8 cellular contexts compared by ENCODE assay signal in genomic region chr7:86643478-86644281, GRCh38. TPM values are rescaled to one million over a fixed set of nuclear protein-coding genes. Genes with fewer than 3 reads are reported as not detected.
DNase-seq lines count a peak whose midpoint lies in the region; ATAC-seq and TF ChIP-seq lines count a peak whose summit lies in the region.

Gene GRM3, plus strand, starts transcription at chr7:86643909. Its CDS starts 121,237 bp downstream, at chr7:86765146.

- H3K4me1 ChIP-seq in lower lobe of right lung (peaks cover 9% of the 10 kb centered on the region), suprapubic skin (peaks cover 15% of the 10 kb centered on the region)

- CTCF ChIA-PET in activated naive CD4-positive, alpha-beta T cell treated with anti-CD3 and anti-CD28 coated beads for 36 hours (lab: Charles Lee): interaction anchor here (0.6 kb wide), 1 partner anchor 262 kb away, joined by 4 read pairs; no protein-coding TSS in a partner anchor

- H3K27me3 ChIP-seq in lower lobe of right lung (ENCODE audit: low read depth): peaks cover 43% of the 10 kb centered on the region
- H3K27me3 ChIP-seq in suprapubic skin: peaks cover 31% of the 10 kb centered on the region

- 3% methylated on average over 27 of the region's 27 CpGs for WGBS in suprapubic skin

- no peak within 1 kb of the TSS for H3K27ac Mint-ChIP-seq in activated naive CD4-positive, alpha-beta T cell treated with anti-CD3 and anti-CD28 coated beads for 36 hours

- peaks cover 27% of the 10 kb centered on the region for H3K27me3 Mint-ChIP-seq in activated naive CD4-positive, alpha-beta T cell treated with anti-CD3 and anti-CD28 coated beads for 36 hours (ENCODE audit: low read depth)

- intact Hi-C loops in lower lobe of right lung (cut with DNase I): no loop called here
- intact Hi-C loops in activated naive CD4-positive, alpha-beta T cell treated with anti-CD3 and anti-CD28 coated beads for 36 hours (cut with micrococcal nuclease): no loop called here

- TF ChIP-seq EP300 in suprapubic skin (IDR thresholded peaks at IDR 0.05): no peak

- TF ChIP-seq CTCF in lower lobe of right lung (IDR thresholded peaks at IDR 0.05): no peak
- TF ChIP-seq CTCF in suprapubic skin (IDR thresholded peaks at IDR 0.05): no peak

- no peaks in the 10 kb centered on the region for H3K4me1 Mint-ChIP-seq in activated naive CD4-positive, alpha-beta T cell treated with anti-CD3 and anti-CD28 coated beads for 36 hours (ENCODE audit: low read depth)

- H3K27ac ChIP-seq in caudate nucleus (ENCODE audit: low read depth, low read length) (peak within 1 kb of the TSS; percentile 94), lower lobe of right lung (no peak within 1 kb of the TSS), suprapubic skin (no peak within 1 kb of the TSS)

- H3K4me3 Mint-ChIP-seq in activated naive CD4-positive, alpha-beta T cell treated with anti-CD3 and anti-CD28 coated beads for 36 hours: no peak within 1 kb of the TSS

- H3K36me3 Mint-ChIP-seq in activated naive CD4-positive, alpha-beta T cell treated with anti-CD3 and anti-CD28 coated beads for 36 hours (ENCODE audit: low read depth): no peaks in the 10 kb centered on the region

- H3K9me3 Mint-ChIP-seq in activated naive CD4-positive, alpha-beta T cell treated with anti-CD3 and anti-CD28 coated beads for 36 hours: no peaks in the 10 kb centered on the region

- H3K9me3 ChIP-seq in lower lobe of right lung (no peaks in the 10 kb centered on the region), suprapubic skin (no peaks in the 10 kb centered on the region)

- TF ChIP-seq POLR2A in suprapubic skin (IDR thresholded peaks at IDR 0.05): no peak

- DNase-seq in NCI-H1092 treated with DMSO at 0.1 percent for 48 hours (lab: John Stamatoyannopoulos, UW) (peak; percentile 69), caudate nucleus (lab: John Stamatoyannopoulos, UW) (peak in 59 of 61 donors; percentile 16 to 97 (median 84)), lower lobe of right lung (peak; percentile 42), suprapubic skin (ENCODE audit: low spot score in 2 of 2) (no peak), KG1 (lab: John Stamatoyannopoulos, UW) (no peak), SHP77 treated with DMSO at 0.1 percent for 48 hours (lab: John Stamatoyannopoulos, UW) (no peak)
- no peak for DNase-seq in activated naive CD4-positive, alpha-beta T cell treated with anti-CD3 and anti-CD28 coated beads for 36 hours

- ATAC-seq in lower lobe of right lung: peak; percentile 60 to 72
- no peak for ATAC-seq in HG03342 (IDR thresholded peaks at IDR 0.05; ENCODE audit: unreplicated experiment)

- no peaks in the 10 kb centered on the region for H3K36me3 ChIP-seq in lower lobe of right lung
- no peaks in the 10 kb centered on the region for H3K36me3 ChIP-seq in suprapubic skin

- peak within 1 kb of the TSS; percentile 28 for H3K4me3 ChIP-seq in lower lobe of right lung
- H3K4me3 ChIP-seq in suprapubic skin: peak within 1 kb of the TSS; percentile 18

RNA-seq across cellular contexts. Expression of gene GRM3, which starts in this region (rescaled TPM):
- total RNA-seq in lower lobe of right lung (not detected), suprapubic skin (not detected)
- total RNA-seq in activated naive CD4-positive, alpha-beta T cell treated with anti-CD3 and anti-CD28 coated beads for 36 hours: not detected

Comparison
In these comparisons a context has a peak if more than half of its experiments do, and no peak if none do; other contexts are left out.
1. Peak in DNase-seq, ATAC-seq and H3K4me3 ChIP-seq in lower lobe of right lung; RNA of the gene not detected or under 1 TPM.
2. DNase-seq: peak in NCI-H1092 treated with DMSO at 0.1 percent for 48 hours (single experiment) and caudate nucleus (59 of 61); none in suprapubic skin (0 of 2), KG1 (single experiment), SHP77 treated with DMSO at 0.1 percent for 48 hours (single experiment) and activated naive CD4-positive, alpha-beta T cell treated with anti-CD3 and anti-CD28 coated beads for 36 hours (single experiment).